4 cellular contexts compared by ENCODE assay signal in genomic region chr7:6955385-6955784, GRCh38.
DNase-seq lines count a peak whose midpoint lies in the region; TF ChIP-seq lines count a peak whose summit lies in the region.
"Not testable (repeated sequence)": the region's sequence is repeated elsewhere in the genome, so short reads cannot be mapped to it uniquely, and the experiment has no call there.

No MANE protein-coding gene starts in this region.

- H3K4me1 ChIP-seq in parathyroid adenoma = peaks cover 24% of the 10 kb centered on the region
- not testable (repeated sequence) for H3K4me1 ChIP-seq in suprapubic skin

- TF ChIP-seq EP300 in suprapubic skin (IDR thresholded peaks at IDR 0.05) = not testable (repeated sequence)

- intact Hi-C loops in posterior vena cava (cut with DNase I) = not testable (repeated sequence)

- DNase-seq in neural crest cell (ENCODE audit: low read depth, low spot score); suprapubic skin (ENCODE audit: low spot score in 2 of 2): not testable (repeated sequence)
- DNase-seq in posterior vena cava (ENCODE audit: low spot score) = peak; percentile 72

- H3K27me3 ChIP-seq in parathyroid adenoma (ENCODE audit: control insufficient read depth, insufficient read depth, low read length); suprapubic skin: not testable (repeated sequence)

- peak overlapping the region; percentile 43 for H3K27ac Mint-ChIP-seq in neural crest cell (ENCODE audit: unreplicated experiment)

- not testable (repeated sequence) for H3K4me3 ChIP-seq in parathyroid adenoma (ENCODE audit: low read depth, low read length); suprapubic skin

- H3K4me3 Mint-ChIP-seq in neural crest cell = not testable (repeated sequence)

- TF ChIP-seq CTCF in neural crest cell (conservative IDR thresholded peaks at IDR 0.05); parathyroid adenoma (IDR thresholded peaks at IDR 0.05); suprapubic skin (IDR thresholded peaks at IDR 0.05): not testable (repeated sequence)

- H3K9me3 ChIP-seq in parathyroid adenoma (ENCODE audit: control insufficient read depth, low read length); suprapubic skin: not testable (repeated sequence)

- H3K79me2 ChIP-seq in parathyroid adenoma = not testable (repeated sequence)

- H3K4me2 ChIP-seq in parathyroid adenoma (ENCODE audit: low read length) = not testable (repeated sequence)

- WGBS in suprapubic skin = 81% methylated on average over 12 of the region's 12 CpGs

- not testable (repeated sequence) for H3K9me3 Mint-ChIP-seq in neural crest cell

- not testable (repeated sequence) for H3K4me1 Mint-ChIP-seq in neural crest cell

- H3K27me3 Mint-ChIP-seq in neural crest cell (ENCODE audit: low read depth) = not testable (repeated sequence)

- H3K9ac ChIP-seq in parathyroid adenoma = not testable (repeated sequence)

- H3K27ac ChIP-seq in parathyroid adenoma = peak overlapping the region; percentile 93
- H3K27ac ChIP-seq in suprapubic skin = peak overlapping the region; percentile 54

- not testable (repeated sequence) for H3K36me3 Mint-ChIP-seq in neural crest cell (ENCODE audit: low read depth)

- TF ChIP-seq POLR2A in suprapubic skin (IDR thresholded peaks at IDR 0.05) = not testable (repeated sequence)

- H2AFZ ChIP-seq in parathyroid adenoma = peak overlapping the region; percentile 40

- H3K36me3 ChIP-seq in parathyroid adenoma (ENCODE audit: control insufficient read depth, insufficient read depth, low read length); suprapubic skin: not testable (repeated sequence)
